8 cellular contexts compared by ENCODE assay signal in the genomic region with DNA sequence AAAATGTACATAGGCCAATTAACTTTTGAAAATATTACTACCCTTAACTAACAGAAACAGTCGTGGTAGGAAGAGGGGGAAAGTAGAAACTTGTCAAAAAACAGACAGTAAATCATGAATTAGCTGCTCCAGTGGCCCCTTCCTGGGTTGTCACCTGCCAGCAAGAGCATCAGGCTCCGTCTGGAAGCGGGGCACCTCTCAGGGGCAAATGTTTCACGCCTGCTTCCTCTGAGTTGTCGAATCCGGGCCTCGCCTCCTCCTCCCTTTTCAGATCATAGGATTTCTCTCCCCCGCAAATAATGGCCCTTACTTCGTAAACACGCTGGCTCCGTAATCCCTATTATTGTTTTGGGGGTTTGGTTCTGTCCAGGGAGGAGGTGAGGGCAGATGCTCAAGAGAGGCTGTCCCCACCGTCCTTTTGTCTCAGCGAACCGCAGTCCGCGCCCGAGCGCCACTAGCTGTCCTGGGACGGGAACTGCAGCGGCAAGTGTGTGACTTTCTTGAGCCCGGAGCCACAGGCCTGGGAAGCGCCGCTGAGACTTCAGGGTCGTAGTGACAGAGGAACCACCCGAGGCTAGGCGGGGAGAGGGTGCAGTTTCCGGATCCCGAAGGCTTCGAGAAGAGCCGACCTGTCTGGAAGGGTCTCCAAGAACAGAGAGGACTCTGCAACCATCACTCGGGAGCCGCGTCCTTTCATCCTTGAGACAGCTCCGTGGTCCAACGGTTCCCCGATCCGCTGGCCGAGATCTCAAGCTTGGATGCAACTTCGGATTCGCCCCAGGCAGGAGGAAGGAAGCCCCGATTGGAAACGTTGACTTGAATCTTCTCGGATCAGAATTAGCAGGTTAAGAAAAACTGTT.
A peak's percentile ranks its signal among the peaks of the same experiment; 100 is the strongest.
DNase-seq lines count a peak whose midpoint lies in the region; ATAC-seq and TF ChIP-seq lines count a peak whose summit lies in the region.

No MANE protein-coding gene starts in this region.

- no peaks in the 10 kb centered on the region for H3K9me2 ChIP-seq in OCI-LY1 (ENCODE audit: low read depth, low read length)

- H3K27ac ChIP-seq in OCI-LY1 (ENCODE audit: low read depth, low read length, poor library complexity, severe bottlenecking) (peak overlapping the region; percentile 39), muscle layer of colon (ENCODE audit: low read depth, low read length) (no peak overlapping the region)

- 0 out of 2 replicates have a peak overlapping the region, but pooled peaks have one; percentile 12 for H2AFZ ChIP-seq in OCI-LY1 (ENCODE audit: low read length)

- peak; percentile 71 for ATAC-seq in GM21381 (IDR thresholded peaks at IDR 0.05; ENCODE audit: unreplicated experiment)

- H3K36me3 ChIP-seq in OCI-LY1 (ENCODE audit: insufficient read depth, low read length) (no peaks in the 10 kb centered on the region), muscle layer of colon (ENCODE audit: insufficient read depth, low read length) (no peaks in the 10 kb centered on the region)

- H3K4me2 ChIP-seq in OCI-LY1 (ENCODE audit: low read length) = peak overlapping the region; percentile 63

- peak; percentile 84 for DNase-seq in D341Med (ENCODE audit: low spot score)
- DNase-seq in HT-29 (ENCODE audit: low spot score) = peak; percentile 89
- peak; percentile 72 for DNase-seq in activated CD8-positive, alpha-beta memory T cell treated with anti-CD3 and anti-CD28 coated beads, Interleukin-2, amount 50 U/mL, for 4 hours
- DNase-seq in epithelial cell of proximal tubule (ENCODE audit: low read depth) = no peak
- DNase-seq in stimulated activated CD8-positive, alpha-beta memory T cell treated with anti-CD3 and anti-CD28 coated beads, Interleukin-7, amount 100 ng/mL, for 24 hours (ENCODE audit: low read depth) = peak; percentile 53

- no peaks in the 10 kb centered on the region for H3K79me2 ChIP-seq in OCI-LY1 (ENCODE audit: insufficient read depth, low read length)

- peak overlapping the region; percentile 67 for H3K4me3 ChIP-seq in OCI-LY1 (ENCODE audit: low read depth, low read length, poor library complexity, severe bottlenecking)
- H3K4me3 ChIP-seq in epithelial cell of proximal tubule (ENCODE audit: low read depth, low read length) = peak overlapping the region; percentile 67
- H3K4me3 ChIP-seq in muscle layer of colon (ENCODE audit: low read depth in 1 of 2, low read length in 2 of 2) = peak overlapping the region; percentile 54 to 71

- TF ChIP-seq CTCF in OCI-LY1 (IDR thresholded peaks at IDR 0.05; ENCODE audit: low read length) (peak; percentile 94), epithelial cell of proximal tubule (conservative IDR thresholded peaks at IDR 0.05; ENCODE audit: low read depth, low read length) (peak; percentile 72)

- H3K27me3 ChIP-seq in OCI-LY1 (ENCODE audit: insufficient read depth, low read length) (no peaks in the 10 kb centered on the region), muscle layer of colon (ENCODE audit: control insufficient read depth in 1 of 2, insufficient read depth in 2 of 2, low read length in 2 of 2) (no peaks in the 10 kb centered on the region)

- H4K20me1 ChIP-seq in OCI-LY1 (ENCODE audit: insufficient read depth, low read length) = no peaks in the 10 kb centered on the region

- no peaks in the 10 kb centered on the region for H3F3A ChIP-seq in OCI-LY1 (ENCODE audit: insufficient read depth, low read length)

- no peaks in the 10 kb centered on the region for H3K4me1 ChIP-seq in OCI-LY1 (ENCODE audit: insufficient read depth, low read length, severe bottlenecking)
- H3K4me1 ChIP-seq in muscle layer of colon (ENCODE audit: insufficient read depth, low read length) = no peaks in the 10 kb centered on the region

- H3K9ac ChIP-seq in OCI-LY1 (ENCODE audit: low read length) (peak overlapping the region; percentile 62), muscle layer of colon (ENCODE audit: low read length) (peak overlapping the region; percentile 44)

- H3K9me3 ChIP-seq in OCI-LY1 (ENCODE audit: low read length) (no peaks in the 10 kb centered on the region), muscle layer of colon (ENCODE audit: low read length) (no peaks in the 10 kb centered on the region)
